ENCODE assay signal across 9 cellular contexts in genomic region chr4:109432676-109433075, GRCh38. TPM values are rescaled to one million over a fixed set of nuclear protein-coding genes. Genes with fewer than 3 reads are reported as not detected.
DNase-seq lines count a peak whose midpoint lies in the region; ATAC-seq lines count a peak whose summit lies in the region.
"Had no signal": no experiment of that assay in that cellular context is flagged by ENCODE, and none has a peak within 500 bp of the region (broad histone marks: within the 10 kb centered on the region; RNA-seq: fewer than 3 reads in every experiment).

No MANE protein-coding gene starts in this region.

- H3K9ac ChIP-seq in iPS-18a (ENCODE audit: low read length) = peak overlapping the region; percentile 88

- H3K27ac Mint-ChIP-seq in activated naive CD4-positive, alpha-beta T cell treated with anti-CD3 and anti-CD28 coated beads, Interleukin-2, amount 50 U/mL, for 24 hours = peak overlapping the region; percentile 93
- H3K27ac Mint-ChIP-seq in activated naive CD4-positive, alpha-beta T cell treated with anti-CD3 and anti-CD28 coated beads, Interleukin-2, amount 50 U/mL, for 72 hours = peak overlapping the region; percentile 92 to 94
- peak overlapping the region; percentile 84 for H3K27ac Mint-ChIP-seq in stimulated activated effector memory CD8-positive, alpha-beta T cell treated with anti-CD3 and anti-CD28 coated beads, Interleukin-12 subunit alpha, Interleukin-12 subunit beta, amount 100 ng/mL, for 72 hours

- peaks cover 56% of the 10 kb centered on the region for H3K4me1 Mint-ChIP-seq in activated naive CD4-positive, alpha-beta T cell treated with anti-CD3 and anti-CD28 coated beads, Interleukin-2, amount 50 U/mL, for 24 hours
- peaks cover 39% of the 10 kb centered on the region for H3K4me1 Mint-ChIP-seq in stimulated activated effector memory CD8-positive, alpha-beta T cell treated with anti-CD3 and anti-CD28 coated beads, Interleukin-12 subunit alpha, Interleukin-12 subunit beta, amount 100 ng/mL, for 72 hours

- peak overlapping the region; percentile 90 for H3K4me3 Mint-ChIP-seq in activated naive CD4-positive, alpha-beta T cell treated with anti-CD3 and anti-CD28 coated beads, Interleukin-2, amount 50 U/mL, for 24 hours
- H3K4me3 Mint-ChIP-seq in stimulated activated effector memory CD8-positive, alpha-beta T cell treated with anti-CD3 and anti-CD28 coated beads, Interleukin-12 subunit alpha, Interleukin-12 subunit beta, amount 100 ng/mL, for 72 hours = peak overlapping the region; percentile 69

- H3K4me3 ChIP-seq in iPS-18a (ENCODE audit: low read length) = peak overlapping the region; percentile 75

- no peaks in the 10 kb centered on the region for H3K36me3 ChIP-seq in iPS-18a (ENCODE audit: control insufficient read depth, low read depth, low read length)

- peak overlapping the region; percentile 91 for H3K27ac ChIP-seq in iPS-18a (ENCODE audit: low read length)

- H3K9me3 Mint-ChIP-seq in activated naive CD4-positive, alpha-beta T cell treated with anti-CD3 and anti-CD28 coated beads, Interleukin-2, amount 50 U/mL, for 24 hours = no peaks in the 10 kb centered on the region
- H3K9me3 Mint-ChIP-seq in activated naive CD4-positive, alpha-beta T cell treated with anti-CD3 and anti-CD28 coated beads, Interleukin-2, amount 50 U/mL, for 72 hours = no peaks in the 10 kb centered on the region
- H3K9me3 Mint-ChIP-seq in stimulated activated effector memory CD8-positive, alpha-beta T cell treated with anti-CD3 and anti-CD28 coated beads, Interleukin-12 subunit alpha, Interleukin-12 subunit beta, amount 100 ng/mL, for 72 hours = no peaks in the 10 kb centered on the region

- DNase-seq in activated naive CD4-positive, alpha-beta T cell treated with anti-CD3 and anti-CD28 coated beads, Interleukin-2, amount 50 U/mL, for 16 hours = no peak
- no peak for DNase-seq in activated naive CD4-positive, alpha-beta T cell treated with anti-CD3 and anti-CD28 coated beads, Interleukin-2, amount 50 U/mL, for 72 hours (ENCODE audit: low spot score in 2 of 2)
- DNase-seq in stimulated activated effector memory CD8-positive, alpha-beta T cell treated with anti-CD3 and anti-CD28 coated beads, Interleukin-12 subunit alpha, Interleukin-12 subunit beta, amount 100 ng/mL, for 72 hours (ENCODE audit: low spot score in 2 of 2) = no peak
- no peak for DNase-seq in middle frontal gyrus (ENCODE audit: extremely low spot score, low spot score)
- no peak for DNase-seq in NOMO-1 treated with dmso at 0.1 percent for 144 hours (lab: John Stamatoyannopoulos, UW; ENCODE audit: unreplicated experiment)
- DNase-seq in NCI-H226 = no peak

- no peaks in the 10 kb centered on the region for H3K27me3 ChIP-seq in iPS-18a (ENCODE audit: control insufficient read depth, insufficient read depth, low read length)

- peaks cover 10% of the 10 kb centered on the region for H3K36me3 Mint-ChIP-seq in activated naive CD4-positive, alpha-beta T cell treated with anti-CD3 and anti-CD28 coated beads, Interleukin-2, amount 50 U/mL, for 24 hours
- H3K36me3 Mint-ChIP-seq in activated naive CD4-positive, alpha-beta T cell treated with anti-CD3 and anti-CD28 coated beads, Interleukin-2, amount 50 U/mL, for 72 hours = peaks cover 4 to 16% of the 10 kb centered on the region in 2 donors
- H3K36me3 Mint-ChIP-seq in stimulated activated effector memory CD8-positive, alpha-beta T cell treated with anti-CD3 and anti-CD28 coated beads, Interleukin-12 subunit alpha, Interleukin-12 subunit beta, amount 100 ng/mL, for 72 hours = no peaks in the 10 kb centered on the region

- H3K9me3 ChIP-seq in iPS-18a (ENCODE audit: control insufficient read depth, low read depth, low read length) = no peaks in the 10 kb centered on the region
- H3K9me3 ChIP-seq: mucosa of descending colon had no signal

- H3K4me1 ChIP-seq in iPS-18a (ENCODE audit: control insufficient read depth, low read depth, low read length) = peaks cover 19% of the 10 kb centered on the region

- ATAC-seq in activated naive CD4-positive, alpha-beta T cell treated with anti-CD3 and anti-CD28 coated beads, Interleukin-2, amount 50 U/mL, for 72 hours = peak in 1 of 2 donors; percentile 33
- ATAC-seq in stimulated activated effector memory CD8-positive, alpha-beta T cell treated with anti-CD3 and anti-CD28 coated beads, Interleukin-12 subunit alpha, Interleukin-12 subunit beta, amount 100 ng/mL, for 72 hours = no peak

- H3K27me3 Mint-ChIP-seq in activated naive CD4-positive, alpha-beta T cell treated with anti-CD3 and anti-CD28 coated beads, Interleukin-2, amount 50 U/mL, for 24 hours = no peaks in the 10 kb centered on the region

RNA-seq across cellular contexts. Expression of gene SEC24B, which starts 0.9 kb away (rescaled TPM):
- 10 to 100 TPM; 23.5 to 29.4 TPM for total RNA-seq in activated naive CD4-positive, alpha-beta T cell treated with anti-CD3 and anti-CD28 coated beads, Interleukin-2, amount 50 U/mL, for 72 hours
